In genomic region chr18:2413352-2413751, GRCh38 we compare ENCODE assay signal across 31 cellular contexts.
"Had no signal": no experiment of that assay in that cellular context is flagged by ENCODE, and none has a peak within 500 bp of the region (broad histone marks: within the 10 kb centered on the region; RNA-seq: fewer than 3 reads in every experiment).

No MANE protein-coding gene starts in this region.

- H3K36me3 Mint-ChIP-seq: activated naive CD4-positive, alpha-beta T cell treated with anti-CD3 and anti-CD28 coated beads, Interleukin-2, amount 50 U/mL, for 24 hours; activated naive CD8-positive, alpha-beta T cell treated with anti-CD3 and anti-CD28 coated beads, Interleukin-2, amount 10 ng/mL, durations not matched to agents 7 days and 5 days had no signal

- H3K4me1 Mint-ChIP-seq: activated naive CD4-positive, alpha-beta T cell treated with anti-CD3 and anti-CD28 coated beads, Interleukin-2, amount 50 U/mL, for 24 hours; activated naive CD8-positive, alpha-beta T cell treated with anti-CD3 and anti-CD28 coated beads, Interleukin-2, amount 10 ng/mL, durations not matched to agents 7 days and 5 days had no signal

- DNase-seq: activated CD4-positive, alpha-beta T cell treated with anti-CD3 and anti-CD28 coated beads for 1 hour; activated CD4-positive, alpha-beta T cell treated with anti-CD3 and anti-CD28 coated beads for 48 hours; activated CD4-positive, alpha-beta T cell treated with anti-CD3 and anti-CD28 coated beads, Interleukin-2, amount 50 U/mL, for 48 hours; activated CD4-positive, CD25-positive, alpha-beta regulatory T cell; activated CD8-positive, alpha-beta T cell treated with anti-CD3 and anti-CD28 coated beads, Interleukin-2, amount 10 ng/mL, durations not matched to agents 7 days and 5 days; activated gamma-delta T cell; activated naive CD4-positive, alpha-beta T cell treated with Interleukin-2 at 50 U/mL for 16 hours; activated naive CD8-positive, alpha-beta T cell treated with anti-CD3 and anti-CD28 coated beads, Interleukin-2, amount 10 ng/mL, durations not matched to agents 7 days and 5 days; activated T-cell treated with anti-CD3 and anti-CD28 coated beads, Interleukin-2, amount 50 U/mL, for 24 hours; amygdala; body of pancreas; central memory CD4-positive, alpha-beta T cell; NCI-H1092 treated with DMSO at 0.1 percent for 48 hours; NCI-H1417; NCI-H146; NCI-H187; NCI-H2029 treated with DMSO at 0.1 percent for 48 hours; NCI-H2171 treated with DMSO at 0.1 percent for 48 hours; NCI-H2227 treated with DMSO at 0.1 percent for 48 hours; NCI-H446 treated with DMSO at 0.1 percent for 48 hours; NCI-H524; NCI-H69; Peyer's patch; SIG-M5; T1000; WERI-Rb-1 had no signal

- ATAC-seq: activated CD8-positive, alpha-beta T cell treated with anti-CD3 and anti-CD28 coated beads, Interleukin-2, amount 10 ng/mL, durations not matched to agents 7 days and 5 days; body of pancreas; K562; Right ventricle myocardium inferior had no signal

- H3K4me3 ChIP-seq: body of pancreas, K562, Peyer's patch had no signal

- H3K4me3 Mint-ChIP-seq: activated CD8-positive, alpha-beta T cell treated with anti-CD3 and anti-CD28 coated beads, Interleukin-2, amount 10 ng/mL, durations not matched to agents 7 days and 5 days; activated naive CD4-positive, alpha-beta T cell treated with anti-CD3 and anti-CD28 coated beads, Interleukin-2, amount 50 U/mL, for 24 hours; activated naive CD8-positive, alpha-beta T cell treated with anti-CD3 and anti-CD28 coated beads, Interleukin-2, amount 10 ng/mL, durations not matched to agents 7 days and 5 days; activated T-cell treated with anti-CD3 and anti-CD28 coated beads, Interleukin-2, amount 50 U/mL, for 24 hours had no signal

- H3K9me3 ChIP-seq: body of pancreas, Peyer's patch had no signal

- H3K36me3 ChIP-seq: Peyer's patch, WERI-Rb-1 had no signal

- H3K4me1 ChIP-seq: body of pancreas, Peyer's patch had no signal

- H3K27ac Mint-ChIP-seq: activated CD8-positive, alpha-beta T cell treated with anti-CD3 and anti-CD28 coated beads, Interleukin-2, amount 10 ng/mL, durations not matched to agents 7 days and 5 days; activated naive CD4-positive, alpha-beta T cell treated with anti-CD3 and anti-CD28 coated beads, Interleukin-2, amount 50 U/mL, for 24 hours; activated naive CD8-positive, alpha-beta T cell treated with anti-CD3 and anti-CD28 coated beads, Interleukin-2, amount 10 ng/mL, durations not matched to agents 7 days and 5 days; activated T-cell treated with anti-CD3 and anti-CD28 coated beads, Interleukin-2, amount 50 U/mL, for 24 hours; activated T-helper 2 cell treated with anti-CD3 and anti-CD28 coated beads, Interferon-gamma antibody, Interleukin-2, Interleukin-4, amounts not matched to agents 10 μg/mL and 5 μg/mL and 100 μg/mL, durations not matched to agents 14 hours and 24 hours and 36 hours had no signal

- H3K27ac ChIP-seq: body of pancreas, Peyer's patch, RWPE1, WERI-Rb-1 had no signal

- H3K27me3 ChIP-seq: body of pancreas, Peyer's patch had no signal

- H3K9me3 Mint-ChIP-seq: activated naive CD4-positive, alpha-beta T cell treated with anti-CD3 and anti-CD28 coated beads, Interleukin-2, amount 50 U/mL, for 24 hours; activated naive CD8-positive, alpha-beta T cell treated with anti-CD3 and anti-CD28 coated beads, Interleukin-2, amount 10 ng/mL, durations not matched to agents 7 days and 5 days; activated T-cell treated with anti-CD3 and anti-CD28 coated beads, Interleukin-2, amount 50 U/mL, for 24 hours; activated T-helper 2 cell treated with anti-CD3 and anti-CD28 coated beads, Interferon-gamma antibody, Interleukin-2, Interleukin-4, amounts not matched to agents 10 μg/mL and 5 μg/mL and 100 μg/mL, durations not matched to agents 14 hours and 24 hours and 36 hours had no signal
